Comparison of ENCODE assay signal across 1 cellular context in genomic region chr17:36183001-36183810, GRCh38.
A peak's percentile ranks its signal among the peaks of the same experiment; 100 is the strongest.
TF ChIP-seq lines count a peak whose summit lies in the region.

No MANE protein-coding gene starts in this region.

TF ChIP-seq in H1, 55 proteins besides CTCF, POLR2A, EP300 and RAD21:
- TF ChIP-seq RNF2 (IDR thresholded peaks at IDR 0.05; ENCODE audit: borderline replicate concordance, low read depth, low read length, missing control alignments, poor library complexity, severe bottlenecking) (peak; percentile 29), EZH2 (IDR thresholded peaks at IDR 0.05; ENCODE audit: low read depth, low read length, severe bottlenecking) (peak; percentile 66), TBP (IDR thresholded peaks at IDR 0.05; ENCODE audit: low read depth, low read length) (peak; percentile 14; the same call in 1 of the 2 replicates), NANOG (IDR thresholded peaks at IDR 0.05; ENCODE audit: insufficient read depth, low read depth, low read length, poor library complexity, severe bottlenecking) (peak; percentile 28), TAF7 (optimal IDR thresholded peaks at IDR 0.05; ENCODE audit: borderline replicate concordance, low read depth, low read length) (peak; percentile 29), KDM4A (IDR thresholded peaks at IDR 0.05; ENCODE audit: low read depth, low read length, severe bottlenecking) (peak; percentile 79), SIRT6 (IDR thresholded peaks at IDR 0.05; ENCODE audit: low read length) (no peak), E2F6 (IDR thresholded peaks at IDR 0.05) (peak; percentile 84), POU5F1 (IDR thresholded peaks at IDR 0.05; ENCODE audit: low read depth, low read length) (no peak), ASH2L (IDR thresholded peaks at IDR 0.05; ENCODE audit: low read length) (peak; percentile 16)
